ENCODE assay signal across 13 cellular contexts in the genomic region with DNA sequence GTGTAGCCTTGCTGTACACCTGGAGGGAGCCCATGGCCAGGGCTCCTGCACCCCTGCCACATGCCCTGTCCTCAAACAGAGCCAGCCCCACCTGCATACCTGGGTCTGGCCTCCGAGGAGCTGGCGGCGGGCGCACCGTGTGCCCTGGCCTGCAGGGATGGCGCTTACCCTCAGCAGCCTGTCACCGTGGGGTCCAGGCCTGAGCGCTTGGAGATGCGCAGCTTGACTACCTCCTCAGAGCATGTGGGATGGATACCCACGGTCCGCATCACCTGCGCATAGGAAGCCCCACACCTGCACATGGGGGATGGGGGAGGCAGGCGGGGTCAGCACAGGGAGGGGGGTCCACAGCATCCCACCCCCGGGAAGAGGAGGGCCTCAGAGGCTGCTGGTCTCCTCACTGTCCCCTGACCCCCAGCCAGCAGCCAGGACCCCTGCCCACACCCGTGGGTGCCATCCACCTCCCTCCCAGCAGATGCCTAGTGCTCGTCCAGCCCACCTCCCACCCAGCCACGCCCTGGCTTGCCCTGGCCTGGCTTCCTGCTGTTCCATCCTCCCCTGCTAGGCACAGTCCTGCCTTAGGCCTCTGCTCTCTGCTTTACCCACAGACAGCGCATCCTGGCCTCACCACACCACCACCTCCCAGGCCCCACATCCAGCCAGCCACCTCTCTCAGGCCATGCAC. TPM values are rescaled to one million over a fixed set of nuclear protein-coding genes. Genes with fewer than 3 reads are reported as not detected.
DNase-seq lines count a peak whose midpoint lies in the region; ATAC-seq, FAIRE-seq and TF ChIP-seq lines count a peak whose summit lies in the region.
"Had no signal": no experiment of that assay in that cellular context is flagged by ENCODE, and none has a peak within 500 bp of the region (broad histone marks: within the 10 kb centered on the region; RNA-seq: fewer than 3 reads in every experiment).

No MANE protein-coding gene starts in this region.

- no peak for TF ChIP-seq RAD21 in A549 (conservative IDR thresholded peaks at IDR 0.05 in 1 of 2, IDR thresholded peaks at IDR 0.05 in 1 of 2)

- H3K36me3 ChIP-seq in DND-41 (ENCODE audit: insufficient read depth, low read length) (no peaks in the 10 kb centered on the region), body of pancreas (replicated peaks in 1 of 2; ENCODE audit: insufficient read depth in 1 of 2, low read depth in 2 of 2) (no peaks in the 10 kb centered on the region), osteoblast (ENCODE audit: insufficient read depth, low read length) (peaks cover 5% of the 10 kb centered on the region), WERI-Rb-1 (no peaks in the 10 kb centered on the region; the same call in 1 of the 2 replicates)
- H3K36me3 ChIP-seq: vagina had no signal

- H3K9ac ChIP-seq in DND-41 (ENCODE audit: low read depth, low read length): no peak overlapping the region

- TF ChIP-seq POLR2A in A549 (IDR thresholded peaks at IDR 0.05; ENCODE audit: low read length) (no peak), body of pancreas (IDR thresholded peaks at IDR 0.05) (no peak)

- no peaks in the 10 kb centered on the region for H3K27me3 ChIP-seq in DND-41 (ENCODE audit: insufficient read depth, low read length, poor library complexity)
- H3K27me3 ChIP-seq in body of pancreas: no peaks in the 10 kb centered on the region
- H3K27me3 ChIP-seq in osteoblast (ENCODE audit: insufficient read depth, low read length): no peaks in the 10 kb centered on the region
- H3K27me3 ChIP-seq in WERI-Rb-1 (ENCODE audit: insufficient read depth, low read depth, severe bottlenecking): no peaks in the 10 kb centered on the region
- H3K27me3 ChIP-seq: vagina had no signal

- no peak overlapping the region for H2AFZ ChIP-seq in DND-41 (ENCODE audit: low read depth, low read length)
- no peak overlapping the region for H2AFZ ChIP-seq in osteoblast (ENCODE audit: low read length)

- CTCF ChIA-PET in A549 (lab: Yijun Ruan, JAX): interaction anchor here (3.6 kb wide), 1 partner anchor 147 kb away, joined by 15 read pairs; no protein-coding TSS in a partner anchor

- H3K4me3 ChIP-seq in A549 (no peak overlapping the region), DND-41 (ENCODE audit: low read depth in 1 of 2, low read length in 2 of 2) (no peak overlapping the region), body of pancreas (no peak overlapping the region), osteoblast (ENCODE audit: insufficient read depth, low read length) (no peak overlapping the region), WERI-Rb-1 (ENCODE audit: low read depth, low read length) (no peak overlapping the region)
- H3K4me3 ChIP-seq: psoas muscle, vagina had no signal

- POLR2A ChIA-PET in A549 (lab: Yijun Ruan, JAX): no interaction called here

- peaks cover 68% of the 10 kb centered on the region for H3K4me1 ChIP-seq in A549
- H3K4me1 ChIP-seq in DND-41 (ENCODE audit: insufficient read depth, low read length): no peaks in the 10 kb centered on the region
- H3K4me1 ChIP-seq in body of pancreas: peaks cover 23% of the 10 kb centered on the region
- peaks cover 65% of the 10 kb centered on the region for H3K4me1 ChIP-seq in osteoblast (ENCODE audit: insufficient read depth, low read length)
- H3K4me1 ChIP-seq: psoas muscle had no signal

- TF ChIP-seq EP300 in A549 (IDR thresholded peaks at IDR 0.05): no peak

- ATAC-seq in A549 (no peak), DND-41 (ENCODE audit: insufficient read depth, low read depth) (no peak), body of pancreas (no peak)
- ATAC-seq: psoas muscle had no signal

- H3K9me3 ChIP-seq in A549: no peaks in the 10 kb centered on the region
- H3K9me3 ChIP-seq in DND-41 (ENCODE audit: insufficient read depth, low read length, severe bottlenecking): no peaks in the 10 kb centered on the region
- H3K9me3 ChIP-seq in body of pancreas: no peaks in the 10 kb centered on the region
- no peaks in the 10 kb centered on the region for H3K9me3 ChIP-seq in osteoblast (ENCODE audit: low read depth, low read length)
- no peaks in the 10 kb centered on the region for H3K9me3 ChIP-seq in WERI-Rb-1 (ENCODE audit: severe bottlenecking)
- H3K9me3 ChIP-seq: psoas muscle, vagina had no signal

- DNase-seq in A549 (ENCODE audit: low read depth in 1 of 2, low spot score in 1 of 2) (no peak), DND-41 (no peak), body of pancreas (peak in 3 of 4 donors; percentile 4 to 9 (median 9)), osteoblast (ENCODE audit: insufficient read length, low spot score, missing footprints) (peak; percentile 76), iPS-NIHi7 (ENCODE audit: extremely low spot score) (no peak), WERI-Rb-1 (no peak), OCI-M2 (lab: John Stamatoyannopoulos, UW; ENCODE audit: unreplicated experiment) (no peak), D721Med (ENCODE audit: insufficient read length, low spot score) (no peak)
- DNase-seq: C1 segment of cervical spinal cord, NCI-H1092, NCI-H2171 had no signal

- H3K27ac ChIP-seq in A549 (peak overlapping the region; percentile 47 to 92; a peak in 4 of 6 replicates), DND-41 (ENCODE audit: low read length) (peak overlapping the region; percentile 25; the same call in 1 of the 2 replicates), body of pancreas (no peak overlapping the region), osteoblast (ENCODE audit: low read depth, low read length) (peak overlapping the region; percentile 52), WERI-Rb-1 (no peak overlapping the region)
- H3K27ac ChIP-seq: psoas muscle, vagina had no signal

- peak overlapping the region; percentile 47; the same call in 1 of the 3 replicates for H3K4me2 ChIP-seq in A549
- no peak overlapping the region for H3K4me2 ChIP-seq in DND-41 (ENCODE audit: insufficient read depth, low read length)
- H3K4me2 ChIP-seq in osteoblast (ENCODE audit: insufficient read depth, low read length): no peak overlapping the region

- TF ChIP-seq CTCF in A549 (IDR thresholded peaks at IDR 0.05) (no peak), DND-41 (IDR thresholded peaks at IDR 0.05; ENCODE audit: borderline replicate concordance, extremely low read depth, low read length, poor library complexity, severe bottlenecking) (no peak), body of pancreas (IDR thresholded peaks at IDR 0.05) (no peak), osteoblast (IDR thresholded peaks at IDR 0.05; ENCODE audit: extremely low read depth, low read depth, low read length) (no peak), WERI-Rb-1 (IDR thresholded peaks at IDR 0.05; ENCODE audit: low read depth, low read length) (no peak), D721Med (IDR thresholded peaks at IDR 0.05; ENCODE audit: insufficient read depth, missing control alignments) (no peak)

- no peaks in the 10 kb centered on the region for H4K20me1 ChIP-seq in DND-41 (ENCODE audit: insufficient read depth, low read length)
- no peaks in the 10 kb centered on the region for H4K20me1 ChIP-seq in osteoblast (ENCODE audit: insufficient read depth, low read length)

- intact Hi-C loops in body of pancreas (cut with DNase I): loop anchor here (5.0 kb wide), 1 partner anchor 35 kb away; no protein-coding TSS in a partner anchor

- H3K79me2 ChIP-seq in DND-41 (ENCODE audit: insufficient read depth, low read length) (no peaks in the 10 kb centered on the region), osteoblast (ENCODE audit: insufficient read depth, low read length) (peaks cover 9% of the 10 kb centered on the region)

- FAIRE-seq in A549 (lab: Jason Lieb, UNC): no peak
- FAIRE-seq in D721Med (lab: Jason Lieb, UNC): no peak

- WGBS in A549 (ENCODE audit: missing lambda C conversion rate): 60% methylated on average over 3 of the region's 18 CpGs
- WGBS in body of pancreas, 2 donors: 86 to 92% methylated on average over 7 to 13 of the region's 18 CpGs

TF ChIP-seq in A549, 52 proteins besides CTCF, POLR2A, EP300 and RAD21:
- TF ChIP-seq ZNF302 (CRISPR knock-in tag; IDR thresholded peaks at IDR 0.05) (no peak), SREBF2 (IDR thresholded peaks at IDR 0.05) (no peak), ZSCAN20 (CRISPR knock-in tag; IDR thresholded peaks at IDR 0.05) (no peak)
TF ChIP-seq in A549: peak in this region for 0.

RNA-seq across cellular contexts. Expression of a gene that starts 22.4 kb away (rescaled TPM):
- polyA plus RNA-seq in A549 (2011; rRNA removed) (1.6 and 1.8 TPM in 2 replicates), A549 (2017; fragmentation: RNase III; extraction: RNeasy Plus Mini Kit Qiagen cat#74134 plus additional on column Dnase treatment) (8.2 to 10.3 TPM (median 8.9 TPM) in 3 replicates)
- polyA plus RNA-seq in A549 (2012; cell fraction: cytosol; rRNA removed): 11.3 and 16.1 TPM in 2 replicates
- 14.3 and 27.3 TPM in 2 replicates for polyA plus RNA-seq in A549 (2012; cell fraction: nucleus; rRNA removed)
- 0.45 and 0.58 TPM in 2 replicates for polyA minus RNA-seq in A549 (2011; rRNA and poly(A)+ RNA removed)
- total RNA-seq in body of pancreas (1 to 10 TPM; 1.3 to 3.3 TPM), osteoblast (4.0 and 5.6 TPM in 2 replicates)

RNA-seq across cellular contexts. Expression of a gene that starts 22.4 kb away (rescaled TPM):
- 4.4 and 4.5 TPM in 2 replicates for polyA plus RNA-seq in A549 (2011; rRNA removed)
- 4.7 and 6.4 TPM in 2 replicates for polyA plus RNA-seq in A549 (2012; cell fraction: cytosol; rRNA removed)
- polyA plus RNA-seq in A549 (2012; cell fraction: nucleus; rRNA removed): 17.3 and 23.4 TPM in 2 replicates
- 5.1 to 5.3 TPM (median 5.1 TPM) in 3 replicates for polyA plus RNA-seq in A549 (2017; fragmentation: RNase III; extraction: RNeasy Plus Mini Kit Qiagen cat#74134 plus additional on column Dnase treatment)
- 7.9 and 9.6 TPM in 2 replicates for polyA minus RNA-seq in A549 (2011; rRNA and poly(A)+ RNA removed)
- total RNA-seq in body of pancreas: 10 to 100 TPM; 10.2 to 14.8 TPM
- 10.3 and 11.9 TPM in 2 replicates for total RNA-seq in osteoblast

Comparison
In these comparisons a context has a peak if more than half of its experiments do, and no peak if none do; other contexts are left out.
1. DNase-seq: peak in body of pancreas (3 of 4) and osteoblast (single experiment); none in A549 (0 of 2), DND-41 (single experiment), iPS-NIHi7 (single experiment), WERI-Rb-1 (single experiment), OCI-M2 (single experiment) and D721Med (single experiment).
2. H3K27ac ChIP-seq: peak in A549 (2 of 2), DND-41 (single experiment) and osteoblast (single experiment); none in body of pancreas (0 of 4) and WERI-Rb-1 (single experiment).